In genomic region chr14:22978873-22979671, GRCh38 we compare ENCODE assay signal across 9 cellular contexts. TPM values are rescaled to one million over a fixed set of nuclear protein-coding genes. Genes with fewer than 3 reads are reported as not detected.
A peak's percentile ranks its signal among the peaks of the same experiment; 100 is the strongest.
DNase-seq lines count a peak whose midpoint lies in the region; ATAC-seq, FAIRE-seq and TF ChIP-seq lines count a peak whose summit lies in the region.
"Had no signal": no experiment of that assay in that cellular context is flagged by ENCODE, and none has a peak within 500 bp of the region (broad histone marks: within the 10 kb centered on the region; RNA-seq: fewer than 3 reads in every experiment).

No MANE protein-coding gene starts in this region.

- H3K36me3 ChIP-seq in liver (ENCODE audit: control insufficient read depth in 4 of 4, insufficient read depth in 3 of 4, low read depth in 1 of 4, low read length in 3 of 4) (no peaks in the 10 kb centered on the region), tibial artery (peaks cover 0 to 7% (median 0%) of the 10 kb centered on the region in 3 donors), aorta (ENCODE audit: control insufficient read depth in 1 of 2, insufficient read depth in 2 of 2, low read length in 1 of 2) (no peaks in the 10 kb centered on the region)

- H3K4me3 ChIP-seq in astrocyte of the spinal cord (ENCODE audit: low read depth, low read length) (peak overlapping the region; percentile 88), liver (ENCODE audit: low read depth in 1 of 3, low read length in 3 of 3) (no peak overlapping the region), tibial artery (no peak overlapping the region), aorta (ENCODE audit: low read length in 2 of 2) (no peak overlapping the region)

- H3K27me3 ChIP-seq in liver (ENCODE audit: control insufficient read depth in 4 of 4, insufficient read depth in 4 of 4, low read length in 3 of 4) (no peaks in the 10 kb centered on the region), tibial artery (no peaks in the 10 kb centered on the region), aorta (ENCODE audit: control insufficient read depth in 1 of 2, insufficient read depth in 2 of 2, low read length in 1 of 2) (no peaks in the 10 kb centered on the region)

- H3K4me1 ChIP-seq in liver (ENCODE audit: control insufficient read depth in 4 of 4, insufficient read depth in 4 of 4, low read length in 3 of 4) (peaks cover 16 to 92% (median 69%) of the 10 kb centered on the region in 4 donors), tibial artery (peaks cover 8 to 62% (median 48%) of the 10 kb centered on the region in 4 donors), aorta (ENCODE audit: control insufficient read depth in 1 of 2, insufficient read depth in 2 of 2, low read length in 2 of 2) (peaks cover 5% of the 10 kb centered on the region in 2 donors)

- peak overlapping the region; percentile 85 to 87 for H3K27ac ChIP-seq in liver (ENCODE audit: low read depth in 1 of 2, low read length in 2 of 2)
- peak overlapping the region; percentile 84 to 87 for H3K27ac ChIP-seq in tibial artery
- peak overlapping the region in 1 of 2 donors; percentile 78 for H3K27ac ChIP-seq in aorta (ENCODE audit: low read depth in 1 of 2, low read length in 2 of 2)

- no peak overlapping the region for H3K9ac ChIP-seq in liver (ENCODE audit: low read depth in 1 of 2, low read length in 2 of 2)

- no peak for FAIRE-seq in GM12891 (lab: Jason Lieb, UNC)

- 72% methylated on average over 7 of the region's 7 CpGs for whole genome bisulfite sequencing in liver
- WGBS in aorta, 2 donors: 41 to 49% methylated on average over 7 of the region's 7 CpGs

- DNase-seq in HFFc6: no peak
- DNase-seq in astrocyte of the spinal cord (ENCODE audit: low read depth, low spot score): no peak
- DNase-seq in tibial artery: no peak
- no peak for DNase-seq in aorta
- no peak for DNase-seq in NAMALWA (ENCODE audit: low spot score)
- no peak for DNase-seq in GM12891 (ENCODE audit: insufficient read length, low spot score)
- DNase-seq: activated T-cell treated with anti-CD3 and anti-CD28 coated beads, Interleukin-2, amount 50 U/mL, for 4 hours had no signal

- ATAC-seq in aorta (ENCODE audit: low FRiP score) (no peak), GM19351 (IDR thresholded peaks at IDR 0.05; ENCODE audit: unreplicated experiment) (no peak)
- ATAC-seq: activated T-cell treated with anti-CD3 and anti-CD28 coated beads, Interleukin-2, amount 50 U/mL, for 4 hours had no signal

- H3K4me3 Mint-ChIP-seq in HFFc6: no peak overlapping the region; the same call in 1 of the 2 replicates

- H3K4me1 Mint-ChIP-seq in HFFc6 (ENCODE audit: low read depth): peaks cover 56% of the 10 kb centered on the region

- peaks cover 40% of the 10 kb centered on the region for H3K36me3 Mint-ChIP-seq in HFFc6 (ENCODE audit: low read depth)

- in situ Hi-C loops in astrocyte of the spinal cord (cut with HindIII; ENCODE audit: low sequenced_read_pairs): no loop called here

- no peak for TF ChIP-seq CTCF in HFFc6 (IDR thresholded peaks at IDR 0.05)
- TF ChIP-seq CTCF in astrocyte of the spinal cord (IDR thresholded peaks at IDR 0.05; ENCODE audit: low read depth, low read length): no peak
- TF ChIP-seq CTCF in liver (IDR thresholded peaks at IDR 0.05; ENCODE audit: low read depth, low read length, missing input control): no peak
- no peak for TF ChIP-seq CTCF in tibial artery (IDR thresholded peaks at IDR 0.05)

- H3K27me3 Mint-ChIP-seq in HFFc6 (ENCODE audit: insufficient read depth): peaks cover 7% of the 10 kb centered on the region

- H3K9me3 Mint-ChIP-seq in HFFc6: no peaks in the 10 kb centered on the region
- H3K9me3 Mint-ChIP-seq: activated T-cell treated with anti-CD3 and anti-CD28 coated beads, Interleukin-2, amount 50 U/mL, for 4 hours had no signal

- TF ChIP-seq POLR2A in GM12891 (IDR thresholded peaks at IDR 0.05; ENCODE audit: low read depth, low read length): no peak

- H3K27ac Mint-ChIP-seq in HFFc6: peak overlapping the region; percentile 86

- TF ChIP-seq RAD21 in liver (IDR thresholded peaks at IDR 0.05): no peak

- intact Hi-C loops in tibial artery (cut with DNase I; ENCODE audit: low total_unique reads) (no loop called here), aorta (cut with DNase I) (no loop called here)

- H3K9me3 ChIP-seq in liver (ENCODE audit: control insufficient read depth in 4 of 4, low read length in 3 of 4): no peaks in the 10 kb centered on the region
- no peaks in the 10 kb centered on the region for H3K9me3 ChIP-seq in tibial artery
- H3K9me3 ChIP-seq in aorta (ENCODE audit: control insufficient read depth, low read length): no peaks in the 10 kb centered on the region

TF ChIP-seq in liver, 16 proteins besides CTCF, POLR2A, EP300 and RAD21 (continues in another document):
- TF ChIP-seq HNF4G (IDR thresholded peaks at IDR 0.05) (no peak), JUND (IDR thresholded peaks at IDR 0.05) (no peak), HNF4A (conservative IDR thresholded peaks at IDR 0.05) (no peak), MAX (IDR thresholded peaks at IDR 0.05) (no peak), ATF3 (IDR thresholded peaks at IDR 0.05) (no peak), FOXA1 (IDR thresholded peaks at IDR 0.05) (no peak), NR2F2 (IDR thresholded peaks at IDR 0.05) (no peak)

TF ChIP-seq in GM12891, 5 proteins besides CTCF, POLR2A, EP300 and RAD21:
- TF ChIP-seq POLR2AphosphoS5 (IDR thresholded peaks at IDR 0.05; ENCODE audit: low read depth, low read length): no peak
- TF ChIP-seq SPI1 (IDR thresholded peaks at IDR 0.05; ENCODE audit: low read depth, low read length): no peak
- no peak for TF ChIP-seq PAX5 (IDR thresholded peaks at IDR 0.05; ENCODE audit: insufficient read depth, low read length, severe bottlenecking)
- no peak for TF ChIP-seq TAF1 (IDR thresholded peaks at IDR 0.05; ENCODE audit: low read depth, low read length)
- TF ChIP-seq POU2F2 (IDR thresholded peaks at IDR 0.05; ENCODE audit: low read depth, low read length): no peak

RNA-seq across cellular contexts. Expression of gene AJUBA, which starts 3.3 kb away (rescaled TPM):
- 10 to 100 TPM; 66.0 to 79.7 (median 74.9) TPM for total RNA-seq in HFFc6 (2021; fragmentation: NEBNext Ultra II Directional; extraction: Animal tissue kit (Norgen Biotek cat#: 25700))
- total RNA-seq in liver: 10 to 100 TPM; 15.9 to 34.9 TPM
- polyA plus RNA-seq in liver: 10 to 100 TPM; 15.5 to 23.4 TPM
- 10 to 100 TPM; 12.9 to 16.2 TPM for total RNA-seq in aorta
- polyA plus RNA-seq in aorta: 1 to 10 TPM; 2.2 to 3.8 TPM
- 0.58 TPM for polyA plus RNA-seq in GM12891 (2012; ENCODE audit: low read depth, missing spikeins)

RNA-seq across cellular contexts. Expression of gene HAUS4, which starts 22.2 kb away (rescaled TPM):
- 10 to 100 TPM; 13.0 to 23.5 (median 19.6) TPM for total RNA-seq in HFFc6 (2021; fragmentation: NEBNext Ultra II Directional; extraction: Animal tissue kit (Norgen Biotek cat#: 25700))
- total RNA-seq in liver: 10 to 100 TPM; 11.9 to 32.8 TPM
- 1 to 10 TPM; 5.8 to 7.9 TPM for polyA plus RNA-seq in liver
- total RNA-seq in aorta: 10 to 100 TPM; 19.7 to 33.9 TPM
- polyA plus RNA-seq in aorta: 10 to 100 TPM; 39.5 to 62.7 TPM
- 50.1 TPM for polyA plus RNA-seq in GM12891 (2012; ENCODE audit: low read depth, missing spikeins)

RNA-seq across cellular contexts. Expression of gene C14orf93, which starts 30.9 kb away (rescaled TPM):
- total RNA-seq in HFFc6 (2021; fragmentation: NEBNext Ultra II Directional; extraction: Animal tissue kit (Norgen Biotek cat#: 25700)): 1 to 10 TPM; 3.6 to 7.0 (median 5.7) TPM
- total RNA-seq in liver (1 to 10 TPM; 3.8 to 7.1 TPM), aorta (1 to 10 TPM; 5.5 to 8.6 TPM)
- polyA plus RNA-seq in liver (1 to 10 TPM; 2.1 to 3.0 TPM), aorta (10 to 100 TPM in 1 of 2 donors, 1 to 10 TPM in 1; 8.8 to 11.0 TPM)
- polyA plus RNA-seq in GM12891 (2012; ENCODE audit: low read depth, missing spikeins): 6.0 TPM

RNA-seq across cellular contexts. Expression of gene PRMT5, which starts 49.9 kb away (rescaled TPM):
- total RNA-seq in HFFc6 (2021; fragmentation: NEBNext Ultra II Directional; extraction: Animal tissue kit (Norgen Biotek cat#: 25700)): 100 to 1,000 TPM; 102 to 125 (median 110) TPM
- 10 to 100 TPM; 26.2 to 27.5 TPM for total RNA-seq in liver
- polyA plus RNA-seq in liver: 10 to 100 TPM; 14.1 to 28.2 TPM
- total RNA-seq in aorta: 10 to 100 TPM; 32.0 to 36.5 TPM
- 10 to 100 TPM; 27.7 to 36.2 TPM for polyA plus RNA-seq in aorta
- 67.7 TPM for polyA plus RNA-seq in GM12891 (2012; ENCODE audit: low read depth, missing spikeins)

RNA-seq across cellular contexts. Expression of gene PSMB5, which starts 55.6 kb away (rescaled TPM):
- 100 to 1,000 TPM; 221 to 259 (median 241) TPM for total RNA-seq in HFFc6 (2021; fragmentation: NEBNext Ultra II Directional; extraction: Animal tissue kit (Norgen Biotek cat#: 25700))
- total RNA-seq in liver (10 to 100 TPM; 74.0 to 88.2 TPM), aorta (10 to 100 TPM; 67.7 to 68.4 TPM)
- polyA plus RNA-seq in liver (100 to 1,000 TPM; 102 to 152 TPM), aorta (100 to 1,000 TPM; 103 to 116 TPM)
- polyA plus RNA-seq in GM12891 (2012; ENCODE audit: low read depth, missing spikeins): 104 TPM
